In genomic region chr9:131416509-131416908, GRCh38 we compare ENCODE assay signal across 18 cellular contexts. TPM values are rescaled to one million over a fixed set of nuclear protein-coding genes. Genes with fewer than 3 reads are reported as not detected.
DNase-seq lines count a peak whose midpoint lies in the region; ATAC-seq and TF ChIP-seq lines count a peak whose summit lies in the region.
"Had no signal": no experiment of that assay in that cellular context is flagged by ENCODE, and none has a peak within 500 bp of the region (broad histone marks: within the 10 kb centered on the region; RNA-seq: fewer than 3 reads in every experiment).

No MANE protein-coding gene starts in this region.

- peaks cover 73% of the 10 kb centered on the region for H3K4me1 Mint-ChIP-seq in activated T-helper 2 cell treated with anti-CD3 and anti-CD28 coated beads, Interferon-gamma antibody, Interleukin-2, Interleukin-4, amounts not matched to agents 10 μg/mL and 5 μg/mL and 100 μg/mL, durations not matched to agents 14 hours and 24 hours and 36 hours (ENCODE audit: low read depth)
- H3K4me1 Mint-ChIP-seq in naive B cell = peaks cover 64 to 98% (median 82%) of the 10 kb centered on the region in 3 donors

- H3K9ac ChIP-seq in BLaER1 = no peak overlapping the region

- peaks cover 58% of the 10 kb centered on the region for H3K36me3 Mint-ChIP-seq in activated T-helper 2 cell treated with anti-CD3 and anti-CD28 coated beads, Interferon-gamma antibody, Interleukin-2, Interleukin-4, amounts not matched to agents 10 μg/mL and 5 μg/mL and 100 μg/mL, durations not matched to agents 14 hours and 24 hours and 36 hours (ENCODE audit: low read depth)
- peaks cover 4 to 16% of the 10 kb centered on the region in 2 donors for H3K36me3 Mint-ChIP-seq in naive B cell

- H3K9me3 Mint-ChIP-seq in activated T-helper 2 cell treated with anti-CD3 and anti-CD28 coated beads, Interferon-gamma antibody, Interleukin-2, Interleukin-4, amounts not matched to agents 10 μg/mL and 5 μg/mL and 100 μg/mL, durations not matched to agents 14 hours and 24 hours and 36 hours = no peaks in the 10 kb centered on the region
- H3K9me3 Mint-ChIP-seq in naive B cell = peaks cover 0 to 2% (median 0%) of the 10 kb centered on the region in 7 donors
- H3K9me3 Mint-ChIP-seq: activated naive CD4-positive, alpha-beta T cell treated with anti-CD3 and anti-CD28 coated beads, Interleukin-2, amount 50 U/mL, for 72 hours had no signal

- peak overlapping the region; percentile 84 for H3K27ac Mint-ChIP-seq in activated T-helper 2 cell treated with anti-CD3 and anti-CD28 coated beads, Interferon-gamma antibody, Interleukin-2, Interleukin-4, amounts not matched to agents 10 μg/mL and 5 μg/mL and 100 μg/mL, durations not matched to agents 14 hours and 24 hours and 36 hours
- peak overlapping the region in 5 of 6 donors; percentile 19 to 95 (median 83) for H3K27ac Mint-ChIP-seq in naive B cell

- H3K4me3 ChIP-seq in BLaER1 = no peak overlapping the region
- H3K4me3 ChIP-seq: esophagus squamous epithelium, left lung, mucosa of descending colon, uterus had no signal

- peaks cover 70% of the 10 kb centered on the region for H3K4me1 ChIP-seq in BLaER1

- peaks cover 100% of the 10 kb centered on the region for H4K20me1 ChIP-seq in BLaER1

- H3K27me3 ChIP-seq in BLaER1 = no peaks in the 10 kb centered on the region
- H3K27me3 ChIP-seq: esophagus squamous epithelium, left lung, uterus had no signal

- no peak for TF ChIP-seq CTCF in 22Rv1 (IDR thresholded peaks at IDR 0.05)

- H3K27ac ChIP-seq in 22Rv1 (0 out of 2 replicates have a peak overlapping the region, but pooled peaks have one; percentile 3), BLaER1 (no peak overlapping the region)

- no peak for DNase-seq in activated T-helper 2 cell treated with anti-CD3 and anti-CD28 coated beads, Interferon-gamma antibody, Interleukin-2, Interleukin-4, amounts not matched to agents 10 μg/mL and 5 μg/mL and 100 μg/mL, durations not matched to agents 14 hours and 24 hours and 36 hours (ENCODE audit: low spot score)
- DNase-seq in naive B cell (no peak), RPMI8226 (no peak)
- DNase-seq: activated CD4-positive, CD25-positive, alpha-beta regulatory T cell; dermis blood vessel endothelial cell; esophagus squamous epithelium; Kasumi-1; left lung; mucosa of descending colon; NCI-H2107; NCI-H524 treated with DMSO at 0.1 percent for 48 hours; stimulated activated CD4-positive, alpha-beta T cell treated with anti-CD3 and anti-CD28 coated beads, Interleukin-2, amount 100 ng/mL, for 24 hours; uterus had no signal

- peaks cover 38% of the 10 kb centered on the region for H3K9me3 ChIP-seq in BLaER1
- H3K9me3 ChIP-seq: esophagus squamous epithelium, left lung, mucosa of descending colon, uterus had no signal

- H3K36me3 ChIP-seq in BLaER1 = peaks cover 92% of the 10 kb centered on the region
- H3K36me3 ChIP-seq: uterus had no signal

- no peak for ATAC-seq in naive B cell (ENCODE audit: low read depth in 2 of 2)
- no peak for ATAC-seq in GM19328 (IDR thresholded peaks at IDR 0.05; ENCODE audit: unreplicated experiment)
- no peak for ATAC-seq in HG02610 (IDR thresholded peaks at IDR 0.05; ENCODE audit: unreplicated experiment)
- ATAC-seq: left lung, mucosa of descending colon had no signal

- no peak overlapping the region for H3K4me3 Mint-ChIP-seq in activated T-helper 2 cell treated with anti-CD3 and anti-CD28 coated beads, Interferon-gamma antibody, Interleukin-2, Interleukin-4, amounts not matched to agents 10 μg/mL and 5 μg/mL and 100 μg/mL, durations not matched to agents 14 hours and 24 hours and 36 hours (ENCODE audit: low read depth)
- peak overlapping the region in 3 of 8 donors; percentile 35 to 77 (median 45) for H3K4me3 Mint-ChIP-seq in naive B cell

- intact Hi-C loops in activated T-helper 2 cell treated with anti-CD3 and anti-CD28 coated beads, Interferon-gamma antibody, Interleukin-2, Interleukin-4, amounts not matched to agents 10 μg/mL and 5 μg/mL and 100 μg/mL, durations not matched to agents 14 hours and 24 hours and 36 hours (cut with micrococcal nuclease) = loop anchor here (10.0 kb wide), 1 partner anchor 62 kb away; no protein-coding TSS in a partner anchor

- H3K4me2 ChIP-seq in BLaER1 = peak overlapping the region; percentile 42; the same call in 1 of the 2 replicates

- H3K27me3 Mint-ChIP-seq in activated T-helper 2 cell treated with anti-CD3 and anti-CD28 coated beads, Interferon-gamma antibody, Interleukin-2, Interleukin-4, amounts not matched to agents 10 μg/mL and 5 μg/mL and 100 μg/mL, durations not matched to agents 14 hours and 24 hours and 36 hours (ENCODE audit: low read depth) = no peaks in the 10 kb centered on the region
- H3K27me3 Mint-ChIP-seq in naive B cell = no peaks in the 10 kb centered on the region

RNA-seq across cellular contexts. Expression of gene PRRC2B, which starts 22.6 kb away (rescaled TPM):
- 150 and 174 TPM in 2 replicates for total RNA-seq in activated T-helper 2 cell treated with anti-CD3 and anti-CD28 coated beads, Interferon-gamma antibody, Interleukin-2, Interleukin-4, amounts not matched to agents 10 μg/mL and 5 μg/mL and 100 μg/mL, durations not matched to agents 14 hours and 24 hours and 36 hours
- 10 to 100 TPM in 5 of 6 donors, 1 to 10 TPM in 1; 6.9 to 52.8 (median 15.4) TPM for polyA plus RNA-seq in naive B cell (ENCODE audit: low read depth in 6 of 6)
